Comparison of ENCODE assay signal across 8 cellular contexts in the genomic region with DNA sequence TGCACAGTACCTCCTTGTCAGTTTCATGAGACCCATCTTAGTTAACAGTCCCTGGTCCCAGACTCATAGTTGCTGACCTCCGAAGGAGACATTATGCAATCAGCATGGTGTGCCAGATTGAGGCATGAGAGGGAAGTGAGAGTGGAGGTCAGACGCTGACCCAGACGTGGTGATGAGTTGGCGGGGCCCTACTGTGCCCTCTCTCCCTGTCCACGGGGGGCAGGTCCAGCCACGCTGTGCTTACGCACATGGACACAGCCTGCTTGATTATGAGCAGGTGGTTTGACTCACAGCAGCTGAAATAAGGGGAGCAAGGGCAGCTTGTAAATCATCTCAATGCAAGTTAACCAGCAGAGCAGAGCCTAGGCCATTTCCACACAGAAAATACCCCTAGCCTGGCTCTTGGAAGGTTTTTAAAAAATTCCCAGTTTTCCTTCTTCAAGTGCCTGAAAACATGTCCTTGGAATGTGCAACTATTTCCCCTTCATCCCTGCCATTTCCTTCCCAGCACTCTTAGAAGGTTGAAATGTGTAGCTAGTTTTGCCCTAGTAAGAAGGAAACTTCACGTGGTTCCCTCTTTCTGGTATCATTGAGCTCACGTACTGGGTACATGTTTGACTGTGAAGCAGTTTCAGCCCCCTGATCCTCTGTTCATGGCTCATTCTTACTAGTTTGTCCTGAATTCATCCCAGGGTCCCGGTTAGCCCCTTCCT.
DNase-seq lines count a peak whose midpoint lies in the region; ATAC-seq and TF ChIP-seq lines count a peak whose summit lies in the region.

No MANE protein-coding gene starts in this region.

- H3K4me1 ChIP-seq in heart left ventricle = peaks cover 0 to 50% (median 0%) of the 10 kb centered on the region in 12 donors

- H3K27me3 ChIP-seq in heart left ventricle = no peaks in the 10 kb centered on the region

- intact Hi-C loops in heart left ventricle (cut with DNase I) = loop anchor here in 1 of 10 donors (5.0 kb wide), 1 partner anchor 123 kb away; a partner anchor contains a TSS

- TF ChIP-seq POLR2A in heart left ventricle (IDR thresholded peaks at IDR 0.05) = no peak

- peaks cover 0 to 7% (median 0%) of the 10 kb centered on the region in 12 donors for H3K9me3 ChIP-seq in heart left ventricle

- TF ChIP-seq CTCF in heart left ventricle (IDR thresholded peaks at IDR 0.05) = no peak

- WGBS in heart left ventricle, 4 donors = 53 to 71% (median 64%) methylated on average over 10 of the region's 10 CpGs

- ATAC-seq in GM21786 (IDR thresholded peaks at IDR 0.05; ENCODE audit: unreplicated experiment) (peak; percentile 80), heart left ventricle (peak; percentile 73 to 98 (median 94))
- peak; percentile 47 for ATAC-seq in stimulated activated naive CD8-positive, alpha-beta T cell treated with anti-CD3 and anti-CD28 coated beads, Interleukin-15, Interleukin-2, amounts not matched to agents 100 U/mL and 50 U/mL, for 24 hours

- peak overlapping the region in 2 of 12 donors; percentile 15 to 55 for H3K27ac ChIP-seq in heart left ventricle

- peaks cover 0 to 31% (median 0%) of the 10 kb centered on the region in 9 donors for H3K36me3 ChIP-seq in heart left ventricle

- peak; percentile 28 for DNase-seq in EL
- peak; percentile 86 to 90 for DNase-seq in NOMO-1 (lab: John Stamatoyannopoulos, UW; ENCODE audit: unreplicated experiment in 2 of 2)
- DNase-seq in heart left ventricle = peak; percentile 50 to 89 (median 82)
- DNase-seq in stimulated activated naive CD8-positive, alpha-beta T cell treated with anti-CD3 and anti-CD28 coated beads, Interleukin-15, Interleukin-2, amounts not matched to agents 100 U/mL and 50 U/mL, for 24 hours = no peak
- DNase-seq in NCI-H2171 treated with DMSO at 0.1 percent for 48 hours (lab: John Stamatoyannopoulos, UW) = no peak
- DNase-seq in RPMI8226 = no peak
- no peak for DNase-seq in stimulated activated CD4-positive, alpha-beta T cell treated with anti-CD3 and anti-CD28 coated beads, Interleukin-4, amount 100 ng/mL, for 24 hours

- H3K4me3 ChIP-seq in heart left ventricle = no peak overlapping the region

Comparison
In these comparisons a context has a peak if more than half of its experiments do, and no peak if none do; other contexts are left out.
1. DNase-seq: peak in EL (single experiment), NOMO-1 (2 of 2) and heart left ventricle (5 of 5); none in stimulated activated naive CD8-positive, alpha-beta T cell treated with anti-CD3 and anti-CD28 coated beads, Interleukin-15, Interleukin-2, amounts not matched to agents 100 U/mL and 50 U/mL, for 24 hours (single experiment), NCI-H2171 treated with DMSO at 0.1 percent for 48 hours (single experiment), RPMI8226 (single experiment) and stimulated activated CD4-positive, alpha-beta T cell treated with anti-CD3 and anti-CD28 coated beads, Interleukin-4, amount 100 ng/mL, for 24 hours (single experiment).
2. Peak in every context shown above with its lines, with median percentiles within 50 percentile points of each other: ATAC-seq.